ENCODE assay signal across 8 cellular contexts in the genomic region with DNA sequence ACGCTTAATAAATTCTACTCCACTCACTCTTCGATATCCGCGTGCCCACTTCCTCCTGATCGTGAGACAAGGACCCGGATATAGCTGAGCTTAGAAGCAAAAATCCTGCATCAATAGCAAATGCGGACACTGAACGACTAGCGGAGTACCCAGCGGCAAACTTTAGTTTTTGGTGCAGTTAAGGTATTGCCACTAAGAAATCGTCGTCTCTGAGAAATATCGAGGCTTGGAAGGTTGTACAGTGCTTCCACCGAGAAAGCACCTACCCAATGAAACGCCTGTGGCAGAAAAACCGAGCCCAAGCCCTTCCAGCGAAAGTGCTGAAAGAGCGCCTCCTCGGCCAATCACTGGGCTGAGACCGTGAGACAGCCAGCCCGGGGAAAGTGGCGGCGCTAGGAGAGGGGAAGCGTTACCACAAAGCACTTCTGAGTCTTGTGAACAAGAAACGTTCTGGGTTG. TPM values are rescaled to one million over a fixed set of nuclear protein-coding genes. Genes with fewer than 3 reads are reported as not detected.
DNase-seq lines count a peak whose midpoint lies in the region; ATAC-seq and TF ChIP-seq lines count a peak whose summit lies in the region.

No MANE protein-coding gene starts in this region.

- H3K27ac Mint-ChIP-seq in T-helper 17 cell, result peak overlapping the region; percentile 100

- peak; percentile 59 for ATAC-seq in GM18511 (IDR thresholded peaks at IDR 0.05; ENCODE audit: unreplicated experiment)
- peak; percentile 46 for ATAC-seq in HG02938 (IDR thresholded peaks at IDR 0.05; ENCODE audit: unreplicated experiment)
- peak; percentile 74 for ATAC-seq in T-helper 17 cell

- H3K4me1 ChIP-seq in ascending aorta (peaks cover 0 to 4% of the 10 kb centered on the region in 2 donors), spleen (peaks cover 0 to 55% (median 31%) of the 10 kb centered on the region in 6 donors)

- H3K27me3 ChIP-seq in ascending aorta, result no peaks in the 10 kb centered on the region
- H3K27me3 ChIP-seq in spleen (replicated peaks in 1 of 7), result no peaks in the 10 kb centered on the region

- intact Hi-C loops in ascending aorta (cut with DNase I), result loop anchor here (2.0 to 5.0 kb wide), 3 partner anchors 13 to 57 kb away; a partner anchor contains a TSS
- intact Hi-C loops in spleen (cut with DNase I; ENCODE audit: low total_unique reads), result no loop called here

- H3K4me3 ChIP-seq in ascending aorta (peak overlapping the region; percentile 50 to 66), iPS-18c (ENCODE audit: insufficient read depth, low read depth, low read length) (peak overlapping the region; percentile 51), spleen (peak overlapping the region; percentile 41 to 73 (median 51))

- peak overlapping the region; percentile 81 to 83 for H3K27ac ChIP-seq in ascending aorta
- H3K27ac ChIP-seq in spleen, result peak overlapping the region; percentile 94 to 100 (median 99)

- WGBS in spleen, 5 donors, result 0 to 1% (median 1%) methylated on average over 25 of the region's 25 CpGs

- H3K9me3 ChIP-seq in T-helper 17 cell (ENCODE audit: control insufficient read depth, low read length, poor library complexity, severe bottlenecking), result no peaks in the 10 kb centered on the region
- no peaks in the 10 kb centered on the region for H3K9me3 ChIP-seq in ascending aorta
- no peaks in the 10 kb centered on the region for H3K9me3 ChIP-seq in iPS-18c (ENCODE audit: control insufficient read depth, insufficient read depth, low read length)
- H3K9me3 ChIP-seq in spleen, result no peaks in the 10 kb centered on the region

- H3K36me3 ChIP-seq in ascending aorta (no peaks in the 10 kb centered on the region), spleen (no peaks in the 10 kb centered on the region)

- DNase-seq in NCI-H1930 (lab: John Stamatoyannopoulos, UW), result peak; percentile 79 to 86
- peak; percentile 67 to 78 (median 71) for DNase-seq in T-helper 17 cell
- peak in 1 of 2 donors; percentile 83 for DNase-seq in ascending aorta (ENCODE audit: low spot score in 2 of 2)
- DNase-seq in spleen, result peak; percentile 94
- no peak for DNase-seq in globus pallidus (ENCODE audit: low spot score)

- no peaks in the 10 kb centered on the region for H3K27me3 Mint-ChIP-seq in T-helper 17 cell

- H3K4me3 Mint-ChIP-seq in T-helper 17 cell, result peak overlapping the region; percentile 96

- peaks cover 2% of the 10 kb centered on the region for H3K36me3 Mint-ChIP-seq in T-helper 17 cell (ENCODE audit: low read depth)

- H3K4me1 Mint-ChIP-seq in T-helper 17 cell, result peaks cover 34% of the 10 kb centered on the region

- no peak for TF ChIP-seq CTCF in ascending aorta (IDR thresholded peaks at IDR 0.05)
- peak in 1 of 11 experiments; percentile 5 for TF ChIP-seq CTCF in spleen (IDR thresholded peaks at IDR 0.05 in 8 of 11, conservative IDR thresholded peaks at IDR 0.05 in 3 of 11)

- TF ChIP-seq POLR2A in spleen (IDR thresholded peaks at IDR 0.05), result peak in 1 of 3 donors; percentile 73

RNA-seq across cellular contexts. Expression of a gene that starts 32.2 kb away (rescaled TPM):
- total RNA-seq in T-helper 17 cell (10 to 100 TPM; 33.0 to 44.0 TPM), ascending aorta (5.1 TPM), spleen (10 to 100 TPM; 10.0 to 27.2 (median 16.4) TPM)
- polyA plus RNA-seq in spleen, result 10 to 100 TPM; 28.9 to 44.5 (median 36.5) TPM
